In the genomic region with DNA sequence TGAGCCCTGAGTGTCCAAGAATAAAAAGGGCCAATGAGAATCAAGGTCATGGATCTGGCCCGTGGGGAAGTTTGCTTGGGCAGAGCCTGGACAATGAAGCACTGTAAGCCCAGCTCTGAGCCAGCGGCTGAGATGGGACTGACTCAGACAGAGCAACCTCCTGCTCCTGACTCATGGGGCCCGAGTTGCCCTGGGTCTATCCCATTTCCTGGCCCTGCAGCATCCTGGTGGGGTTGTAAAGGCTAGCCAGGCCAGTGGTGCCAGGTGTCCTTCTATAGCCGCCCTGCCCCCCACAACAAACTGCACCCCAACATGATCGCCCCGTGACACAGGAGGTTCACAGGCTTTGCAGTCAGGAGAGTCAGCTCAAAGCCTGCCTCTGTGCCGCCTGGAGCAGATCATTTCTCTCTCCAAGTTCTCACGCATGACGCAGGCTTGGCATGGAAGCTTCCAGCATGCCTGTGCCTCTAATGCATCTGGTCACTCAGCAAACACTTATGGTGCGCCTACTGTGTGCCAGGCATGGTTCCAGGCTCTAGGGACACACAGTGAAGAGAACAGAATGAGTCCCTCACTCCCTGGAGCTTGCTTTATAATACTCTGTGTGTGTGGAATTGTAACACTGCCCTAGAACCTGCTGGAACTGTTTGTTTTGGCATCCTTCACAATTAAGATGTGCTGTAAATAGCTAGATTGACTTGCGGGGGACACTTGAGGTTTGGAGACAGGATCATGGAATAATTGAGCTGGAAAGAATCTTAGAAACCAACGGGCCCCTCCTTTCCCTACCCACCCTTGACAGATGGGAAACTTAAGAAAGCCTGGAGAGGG, we compare ENCODE assay signal across 11 cellular contexts. TPM values are rescaled to one million over a fixed set of nuclear protein-coding genes. Genes with fewer than 3 reads are reported as not detected.
DNase-seq lines count a peak whose midpoint lies in the region; ATAC-seq and TF ChIP-seq lines count a peak whose summit lies in the region.
"Had no signal": no experiment of that assay in that cellular context is flagged by ENCODE, and none has a peak within 500 bp of the region (broad histone marks: within the 10 kb centered on the region; RNA-seq: fewer than 3 reads in every experiment).

No MANE protein-coding gene starts in this region.

- no peak overlapping the region for H3K4me3 ChIP-seq in choroid plexus epithelial cell (ENCODE audit: low read depth, low read length)
- H3K4me3 ChIP-seq in mucosa of descending colon, result no peak overlapping the region

- no peaks in the 10 kb centered on the region for H3K36me3 ChIP-seq in mucosa of descending colon (ENCODE audit: low read depth)

- no peaks in the 10 kb centered on the region for H3K9me3 ChIP-seq in mucosa of descending colon

- H3K4me1 ChIP-seq in mucosa of descending colon (ENCODE audit: low read depth), result no peaks in the 10 kb centered on the region

- intact Hi-C loops in mucosa of descending colon (cut with DNase I, micrococcal nuclease) (no loop called here), left colon (cut with DNase I, micrococcal nuclease) (no loop called here)

- TF ChIP-seq CTCF in choroid plexus epithelial cell (conservative IDR thresholded peaks at IDR 0.05; ENCODE audit: low read depth, low read length) (no peak), mucosa of descending colon (IDR thresholded peaks at IDR 0.05) (no peak)

- DNase-seq in AG08395 (ENCODE audit: low spot score) (peak; percentile 97), NCI-H226 (peak; percentile 86), choroid plexus epithelial cell (ENCODE audit: low read depth) (peak; percentile 82), mucosa of descending colon (no peak), left colon (no peak), UCSD-AML1 (lab: John Stamatoyannopoulos, UW; ENCODE audit: unreplicated experiment) (no peak), NAMALWA (ENCODE audit: low spot score) (no peak)
- DNase-seq: NCI-H1105 had no signal

- peak; percentile 81 for ATAC-seq in mucosa of descending colon
- no peak for ATAC-seq in left colon
- ATAC-seq in GM21528 (IDR thresholded peaks at IDR 0.05; ENCODE audit: low FRiP score, unreplicated experiment), result no peak
- ATAC-seq: sciatic nerve had no signal

RNA-seq across cellular contexts. Expression of gene MYH16, which starts 4.9 kb away (rescaled TPM):
- total RNA-seq in mucosa of descending colon, result not detected
- not detected for total RNA-seq in left colon
- total RNA-seq: sciatic nerve, urinary bladder had no signal

RNA-seq across cellular contexts. Expression of gene ARPC1A, which starts 58.0 kb away (rescaled TPM):
- total RNA-seq in mucosa of descending colon, result 100 to 1,000 TPM; 142 to 158 (median 157) TPM
- 100 to 1,000 TPM; 160 to 186 TPM for total RNA-seq in left colon

RNA-seq across cellular contexts. Expression of gene KPNA7, which starts 59.8 kb away (rescaled TPM):
- total RNA-seq in mucosa of descending colon (under 1 TPM; 0.16 to 0.43 (median 0.32) TPM), left colon (under 1 TPM; 0.34 to 0.53 TPM)
- total RNA-seq: sciatic nerve, urinary bladder had no signal

Comparison
In these comparisons a context has a peak if more than half of its experiments do, and no peak if none do; other contexts are left out.
1. DNase-seq: peak in AG08395 (single experiment), NCI-H226 (single experiment) and choroid plexus epithelial cell (single experiment); none in mucosa of descending colon (0 of 3), left colon (0 of 2), UCSD-AML1 (single experiment) and NAMALWA (single experiment).